In genomic region chr18:32545631-32546030, GRCh38 we compare ENCODE assay signal across 37 cellular contexts.
"Had no signal": no experiment of that assay in that cellular context is flagged by ENCODE, and none has a peak within 500 bp of the region (broad histone marks: within the 10 kb centered on the region; RNA-seq: fewer than 3 reads in every experiment).

No MANE protein-coding gene starts in this region.

- H3K9me3 ChIP-seq: adrenal gland, ascending aorta, body of pancreas, breast epithelium had no signal

- H3K4me1 Mint-ChIP-seq: activated naive CD4-positive, alpha-beta T cell treated with anti-CD3 and anti-CD28 coated beads, Interleukin-2, amount 10 ng/mL, durations not matched to agents 7 days and 5 days; activated naive CD8-positive, alpha-beta T cell treated with anti-CD3 and anti-CD28 coated beads, Interleukin-2, amount 10 ng/mL, durations not matched to agents 7 days and 5 days; activated naive CD8-positive, alpha-beta T cell treated with anti-CD3 and anti-CD28 coated beads, Interleukin-2, amount 50 U/mL, for 24 hours; activated T-helper 17 cell treated with anti-CD3 and anti-CD28 coated beads, Interleukin-2, amount 50 U/mL, for 72 hours; central memory CD8-positive, alpha-beta T cell had no signal

- H3K4me1 ChIP-seq: adrenal gland, ascending aorta, body of pancreas, breast epithelium had no signal

- H3K36me3 Mint-ChIP-seq: activated naive CD4-positive, alpha-beta T cell treated with anti-CD3 and anti-CD28 coated beads, Interleukin-2, amount 10 ng/mL, durations not matched to agents 7 days and 5 days; activated naive CD4-positive, alpha-beta T cell treated with anti-CD3 and anti-CD28 coated beads, Interleukin-2, amount 50 U/mL, for 24 hours; activated naive CD4-positive, alpha-beta T cell treated with anti-CD3 and anti-CD28 coated beads, Interleukin-2, amount 50 U/mL, for 72 hours; activated naive CD8-positive, alpha-beta T cell; activated naive CD8-positive, alpha-beta T cell treated with anti-CD3 and anti-CD28 coated beads for 36 hours; activated naive CD8-positive, alpha-beta T cell treated with anti-CD3 and anti-CD28 coated beads, Interleukin-2, amount 10 ng/mL, durations not matched to agents 7 days and 5 days; brain had no signal

- ATAC-seq: activated naive CD4-positive, alpha-beta T cell treated with anti-CD3 and anti-CD28 coated beads, Interleukin-2, amount 50 U/mL, for 72 hours; activated naive CD8-positive, alpha-beta T cell treated with anti-CD3 and anti-CD28 coated beads, Interleukin-2, amount 50 U/mL, for 24 hours; activated T-cell treated with anti-CD3 and anti-CD28 coated beads, Interleukin-2, amount 50 U/mL, for 4 hours; activated T-cell treated with anti-CD3 and anti-CD28 coated beads, Interleukin-2, amount 50 U/mL, for 72 hours; activated T-helper 17 cell treated with anti-CD3 and anti-CD28 coated beads, Interleukin-2, amount 50 U/mL, for 72 hours; body of pancreas had no signal

- H3K9me3 Mint-ChIP-seq: activated naive CD4-positive, alpha-beta T cell treated with anti-CD3 and anti-CD28 coated beads for 36 hours; activated naive CD4-positive, alpha-beta T cell treated with anti-CD3 and anti-CD28 coated beads, Interleukin-2, amount 10 ng/mL, durations not matched to agents 7 days and 5 days; activated naive CD4-positive, alpha-beta T cell treated with anti-CD3 and anti-CD28 coated beads, Interleukin-2, amount 50 U/mL, for 24 hours; activated naive CD4-positive, alpha-beta T cell treated with anti-CD3 and anti-CD28 coated beads, Interleukin-2, amount 50 U/mL, for 72 hours; activated naive CD8-positive, alpha-beta T cell treated with anti-CD3 and anti-CD28 coated beads for 36 hours; activated naive CD8-positive, alpha-beta T cell treated with anti-CD3 and anti-CD28 coated beads, Interleukin-2, amount 10 ng/mL, durations not matched to agents 7 days and 5 days; activated naive CD8-positive, alpha-beta T cell treated with anti-CD3 and anti-CD28 coated beads, Interleukin-2, amount 50 U/mL, for 24 hours; activated T-cell treated with anti-CD3 and anti-CD28 coated beads, Interleukin-2, amount 50 U/mL, for 24 hours; activated T-cell treated with anti-CD3 and anti-CD28 coated beads, Interleukin-2, amount 50 U/mL, for 4 hours; activated T-cell treated with anti-CD3 and anti-CD28 coated beads, Interleukin-2, amount 50 U/mL, for 72 hours; activated T-helper 1 cell treated with anti-CD3 and anti-CD28 coated beads, Interleukin-12 subunit alpha, Interleukin-12 subunit beta, Interleukin-2, Interleukin-4 antibody, amounts not matched to agents 30 ng/mL and 10 ng/mL and 1 ng/mL, durations not matched to agents 14 hours and 24 hours and 36 hours; activated T-helper 17 cell treated with anti-CD3 and anti-CD28 coated beads, Interleukin-2, amount 50 U/mL, for 72 hours; activated T-helper 2 cell treated with anti-CD3 and anti-CD28 coated beads, Interferon-gamma antibody, Interleukin-2, Interleukin-4, amounts not matched to agents 10 μg/mL and 5 μg/mL and 100 μg/mL, durations not matched to agents 14 hours and 24 hours and 36 hours; central memory CD8-positive, alpha-beta T cell had no signal

- H3K36me3 ChIP-seq: adrenal gland, ascending aorta, brain microvascular endothelial cell, breast epithelium, cardiac muscle cell had no signal

- H3K4me3 Mint-ChIP-seq: activated naive CD4-positive, alpha-beta T cell treated with anti-CD3 and anti-CD28 coated beads for 36 hours; activated naive CD4-positive, alpha-beta T cell treated with anti-CD3 and anti-CD28 coated beads, Interleukin-2, amount 10 ng/mL, durations not matched to agents 7 days and 5 days; activated naive CD4-positive, alpha-beta T cell treated with anti-CD3 and anti-CD28 coated beads, Interleukin-2, amount 50 U/mL, for 24 hours; activated naive CD8-positive, alpha-beta T cell; activated naive CD8-positive, alpha-beta T cell treated with anti-CD3 and anti-CD28 coated beads for 36 hours; activated naive CD8-positive, alpha-beta T cell treated with anti-CD3 and anti-CD28 coated beads, Interleukin-2, amount 10 ng/mL, durations not matched to agents 7 days and 5 days; activated naive CD8-positive, alpha-beta T cell treated with anti-CD3 and anti-CD28 coated beads, Interleukin-2, amount 50 U/mL, for 24 hours; activated T-cell treated with anti-CD3 and anti-CD28 coated beads, Interleukin-2, amount 50 U/mL, for 24 hours; activated T-cell treated with anti-CD3 and anti-CD28 coated beads, Interleukin-2, amount 50 U/mL, for 4 hours; activated T-cell treated with anti-CD3 and anti-CD28 coated beads, Interleukin-2, amount 50 U/mL, for 72 hours; activated T-helper 1 cell treated with anti-CD3 and anti-CD28 coated beads, Interleukin-12 subunit alpha, Interleukin-12 subunit beta, Interleukin-2, Interleukin-4 antibody, amounts not matched to agents 30 ng/mL and 10 ng/mL and 1 ng/mL, durations not matched to agents 14 hours and 24 hours and 36 hours; activated T-helper 17 cell treated with anti-CD3 and anti-CD28 coated beads, Interleukin-2, amount 50 U/mL, for 72 hours; brain; central memory CD8-positive, alpha-beta T cell had no signal

- H3K4me3 ChIP-seq: adrenal gland, ascending aorta, body of pancreas, breast epithelium, cardiac muscle cell had no signal

- H3K27ac Mint-ChIP-seq: activated naive CD4-positive, alpha-beta T cell treated with anti-CD3 and anti-CD28 coated beads for 36 hours; activated naive CD4-positive, alpha-beta T cell treated with anti-CD3 and anti-CD28 coated beads, Interleukin-2, amount 10 ng/mL, durations not matched to agents 7 days and 5 days; activated naive CD4-positive, alpha-beta T cell treated with anti-CD3 and anti-CD28 coated beads, Interleukin-2, amount 50 U/mL, for 24 hours; activated naive CD4-positive, alpha-beta T cell treated with anti-CD3 and anti-CD28 coated beads, Interleukin-2, amount 50 U/mL, for 72 hours; activated naive CD8-positive, alpha-beta T cell; activated naive CD8-positive, alpha-beta T cell treated with anti-CD3 and anti-CD28 coated beads for 36 hours; activated naive CD8-positive, alpha-beta T cell treated with anti-CD3 and anti-CD28 coated beads, Interleukin-2, amount 10 ng/mL, durations not matched to agents 7 days and 5 days; activated naive CD8-positive, alpha-beta T cell treated with anti-CD3 and anti-CD28 coated beads, Interleukin-2, amount 50 U/mL, for 24 hours; activated T-cell treated with anti-CD3 and anti-CD28 coated beads, Interleukin-2, amount 50 U/mL, for 24 hours; activated T-cell treated with anti-CD3 and anti-CD28 coated beads, Interleukin-2, amount 50 U/mL, for 72 hours; activated T-helper 1 cell treated with anti-CD3 and anti-CD28 coated beads, Interleukin-12 subunit alpha, Interleukin-12 subunit beta, Interleukin-2, Interleukin-4 antibody, amounts not matched to agents 30 ng/mL and 10 ng/mL and 1 ng/mL, durations not matched to agents 14 hours and 24 hours and 36 hours; activated T-helper 17 cell treated with anti-CD3 and anti-CD28 coated beads, Interleukin-2, amount 50 U/mL, for 72 hours; activated T-helper 2 cell treated with anti-CD3 and anti-CD28 coated beads, Interferon-gamma antibody, Interleukin-2, Interleukin-4, amounts not matched to agents 10 μg/mL and 5 μg/mL and 100 μg/mL, durations not matched to agents 14 hours and 24 hours and 36 hours had no signal

- DNase-seq: activated effector memory CD4-positive, alpha-beta T cell treated with anti-CD3 and anti-CD28 coated beads, Interleukin-2, amount 50 U/mL, for 16 hours; activated effector memory CD4-positive, alpha-beta T cell treated with Interleukin-2 at 50 U/mL for 16 hours; activated gamma-delta T cell; activated gamma-delta T cell treated with Interleukin-2 at 50 U/mL for 16 hours; activated naive CD4-positive, alpha-beta T cell; activated naive CD4-positive, alpha-beta T cell treated with anti-CD3 and anti-CD28 coated beads for 36 hours; activated naive CD4-positive, alpha-beta T cell treated with anti-CD3 and anti-CD28 coated beads, Interleukin-2, amount 10 ng/mL, durations not matched to agents 7 days and 5 days; activated naive CD4-positive, alpha-beta T cell treated with anti-CD3 and anti-CD28 coated beads, Interleukin-2, amount 50 U/mL, for 16 hours; activated naive CD4-positive, alpha-beta T cell treated with Interleukin-2 at 50 U/mL for 16 hours; activated naive CD8-positive, alpha-beta T cell treated with anti-CD3 and anti-CD28 coated beads for 36 hours; activated naive CD8-positive, alpha-beta T cell treated with anti-CD3 and anti-CD28 coated beads, Interleukin-2, amount 10 ng/mL, durations not matched to agents 7 days and 5 days; activated naive CD8-positive, alpha-beta T cell treated with anti-CD3 and anti-CD28 coated beads, Interleukin-2, amount 50 U/mL, for 24 hours; activated T-cell treated with anti-CD3 and anti-CD28 coated beads, Interleukin-2, amount 50 U/mL, for 24 hours; activated T-cell treated with anti-CD3 and anti-CD28 coated beads, Interleukin-2, amount 50 U/mL, for 4 hours; activated T-cell treated with anti-CD3 and anti-CD28 coated beads, Interleukin-2, amount 50 U/mL, for 48 hours; activated T-cell treated with anti-CD3 and anti-CD28 coated beads, Interleukin-2, amount 50 U/mL, for 72 hours; adrenal gland; amniotic stem cell; amygdala; anterior cingulate cortex; aorta; body of pancreas; brain microvascular endothelial cell; caudate nucleus; central memory CD4-positive, alpha-beta T cell; cerebellar nuclear complex had no signal

- H3K27me3 ChIP-seq: adrenal gland, ascending aorta, body of pancreas, brain microvascular endothelial cell, breast epithelium, cardiac muscle cell had no signal

- H3K27ac ChIP-seq: adrenal gland, ascending aorta, body of pancreas, brain microvascular endothelial cell, breast epithelium, cardiac muscle cell had no signal
